12 cellular contexts compared by ENCODE assay signal in the genomic region with DNA sequence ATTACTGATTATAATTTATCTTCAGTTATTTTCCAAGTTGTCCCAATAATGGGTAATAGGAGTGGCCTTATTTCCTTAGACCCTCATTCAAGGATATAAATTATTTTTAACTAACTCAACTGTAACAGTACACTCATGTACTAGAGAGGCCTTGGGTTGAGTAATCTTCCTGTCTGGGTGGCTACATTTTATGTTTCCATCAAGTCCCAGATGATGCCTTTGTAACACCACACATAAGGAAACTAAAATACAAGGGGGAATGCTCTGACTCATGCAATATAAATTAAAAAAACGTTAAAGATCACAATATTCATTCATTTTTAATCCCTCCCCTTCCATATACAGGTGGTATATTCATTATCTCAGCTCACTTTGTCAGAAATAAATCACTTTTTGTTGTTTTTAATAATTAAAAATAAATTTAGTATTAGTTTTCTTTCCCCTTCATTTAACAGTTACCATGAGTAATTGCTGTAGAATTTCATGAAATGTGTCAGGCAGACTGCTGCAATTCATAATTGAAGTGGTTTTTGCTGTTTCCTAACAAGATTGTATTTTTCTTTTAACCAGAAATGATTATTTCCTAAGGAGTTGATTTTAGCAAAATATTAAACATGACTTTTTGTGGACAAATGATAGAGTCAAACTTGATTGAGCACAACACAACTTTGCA.
A peak's percentile ranks its signal among the peaks of the same experiment; 100 is the strongest.
DNase-seq lines count a peak whose midpoint lies in the region; ATAC-seq and TF ChIP-seq lines count a peak whose summit lies in the region.
"Had no signal": no experiment of that assay in that cellular context is flagged by ENCODE, and none has a peak within 500 bp of the region (broad histone marks: within the 10 kb centered on the region; RNA-seq: fewer than 3 reads in every experiment).

No MANE protein-coding gene starts in this region.

- no peak for TF ChIP-seq POLR2A in GM18505 (IDR thresholded peaks at IDR 0.05; ENCODE audit: borderline replicate concordance, extremely low read depth, insufficient read depth, insufficient read length)
- TF ChIP-seq POLR2A in sigmoid colon (IDR thresholded peaks at IDR 0.05), result no peak

- WGBS in sigmoid colon, 2 donors, result 38 to 48% methylated on average over 1 of the region's 1 CpG

- H3K36me3 ChIP-seq in WERI-Rb-1 (no peaks in the 10 kb centered on the region), sigmoid colon (no peaks in the 10 kb centered on the region)

- TF ChIP-seq EP300 in sigmoid colon (IDR thresholded peaks at IDR 0.05), result no peak

- no peak for ATAC-seq in GM18505 (IDR thresholded peaks at IDR 0.05; ENCODE audit: unreplicated experiment)
- ATAC-seq in left cardiac atrium, result no peak
- ATAC-seq: activated CD8-positive, alpha-beta memory T cell treated with anti-CD3 and anti-CD28 coated beads, Interleukin-2, amount 10 ng/mL, durations not matched to agents 7 days and 5 days; stimulated activated memory B cell treated with anti-CD40 and anti-IgM and Interleukin-4, amounts not matched to agents 10 μg/mL and 1 μg/mL and 100 μg/mL, for 72 hours had no signal

- H3K4me1 ChIP-seq in sigmoid colon, result no peaks in the 10 kb centered on the region

- H3K27me3 ChIP-seq in WERI-Rb-1 (ENCODE audit: insufficient read depth, low read depth, severe bottlenecking), result no peaks in the 10 kb centered on the region
- no peaks in the 10 kb centered on the region for H3K27me3 ChIP-seq in sigmoid colon

- no peak overlapping the region for H3K27ac ChIP-seq in WERI-Rb-1
- no peak overlapping the region for H3K27ac ChIP-seq in sigmoid colon

- DNase-seq in EH (ENCODE audit: low read depth) (peak; percentile 70), NCI-H226 (peak; percentile 24), epidermal melanocyte (ENCODE audit: insufficient read length, low spot score) (peak; percentile 23), non-pigmented ciliary epithelial cell (ENCODE audit: low read depth) (peak; percentile 76), WERI-Rb-1 (no peak), left cardiac atrium (no peak), sigmoid colon (no peak)
- DNase-seq: activated CD8-positive, alpha-beta memory T cell treated with anti-CD3 and anti-CD28 coated beads, Interleukin-2, amount 10 ng/mL, durations not matched to agents 7 days and 5 days; activated naive CD8-positive, alpha-beta T cell treated with anti-CD3 and anti-CD28 coated beads, Interleukin-2, amount 10 ng/mL, durations not matched to agents 7 days and 5 days; immature natural killer cell had no signal

- no peak overlapping the region for H3K4me3 ChIP-seq in WERI-Rb-1 (ENCODE audit: low read depth, low read length)
- no peak overlapping the region for H3K4me3 ChIP-seq in sigmoid colon

- no peak for TF ChIP-seq CTCF in WERI-Rb-1 (IDR thresholded peaks at IDR 0.05; ENCODE audit: low read depth, low read length)
- no peak for TF ChIP-seq CTCF in sigmoid colon (IDR thresholded peaks at IDR 0.05)

- no peaks in the 10 kb centered on the region for H3K9me3 ChIP-seq in WERI-Rb-1 (ENCODE audit: severe bottlenecking)
- peaks cover 0 to 2% (median 0%) of the 10 kb centered on the region in 4 donors for H3K9me3 ChIP-seq in sigmoid colon

- intact Hi-C loops in left cardiac atrium (cut with DNase I) (no loop called here), sigmoid colon (cut with DNase I) (no loop called here)

Comparison
In these comparisons a context has a peak if more than half of its experiments do, and no peak if none do; other contexts are left out.
1. DNase-seq: peak in EH (single experiment), NCI-H226 (single experiment), epidermal melanocyte (single experiment) and non-pigmented ciliary epithelial cell (single experiment); none in WERI-Rb-1 (single experiment), left cardiac atrium (single experiment) and sigmoid colon (single experiment).